Comparison of ENCODE assay signal across 17 cellular contexts in the genomic region with DNA sequence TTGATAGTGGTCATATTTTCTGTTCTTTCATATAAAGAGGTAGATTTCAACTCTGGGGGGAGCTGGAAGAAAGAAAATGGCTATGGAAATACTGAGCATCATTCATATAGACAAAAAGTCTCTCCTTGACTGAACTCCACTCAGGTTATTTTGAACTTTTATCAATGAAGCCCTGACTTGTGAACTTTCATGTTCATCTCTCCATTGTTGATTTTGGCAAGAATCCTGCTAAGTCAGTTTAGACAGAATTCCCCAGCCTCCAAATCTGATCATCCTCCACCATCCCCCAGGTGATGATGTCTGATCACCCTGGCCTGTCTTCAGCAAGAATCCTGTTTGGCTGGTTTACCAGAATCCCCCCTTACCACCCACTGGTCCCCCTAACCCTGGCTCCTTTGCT.
DNase-seq lines count a peak whose midpoint lies in the region; ATAC-seq, FAIRE-seq and TF ChIP-seq lines count a peak whose summit lies in the region.
"Had no signal": no experiment of that assay in that cellular context is flagged by ENCODE, and none has a peak within 500 bp of the region (broad histone marks: within the 10 kb centered on the region; RNA-seq: fewer than 3 reads in every experiment).

No MANE protein-coding gene starts in this region.

- ATAC-seq in HepG2 (no peak), right lobe of liver (peak; percentile 29 to 76 (median 66)), GM21786 (IDR thresholded peaks at IDR 0.05; ENCODE audit: unreplicated experiment) (no peak)

- H3K4me2 ChIP-seq in HepG2 (ENCODE audit: low read depth, low read length), result no peak overlapping the region
- H3K4me2 ChIP-seq: BLaER1 treated with 17β-estradiol and CSF1 and Interleukin-3, amounts not matched to agents 10 nM and 100 nM had no signal

- no peaks in the 10 kb centered on the region for H4K20me1 ChIP-seq in HepG2 (ENCODE audit: insufficient read depth, low read length)
- H4K20me1 ChIP-seq: BLaER1 treated with 17β-estradiol and CSF1 and Interleukin-3, amounts not matched to agents 10 nM and 100 nM had no signal

- no peaks in the 10 kb centered on the region for H3K36me3 Mint-ChIP-seq in chondrocyte (ENCODE audit: low read depth)
- H3K36me3 Mint-ChIP-seq: CD8-positive, alpha-beta memory T cell had no signal

- H3K27me3 ChIP-seq in liver (ENCODE audit: control insufficient read depth in 4 of 4, insufficient read depth in 4 of 4, low read length in 3 of 4) (no peaks in the 10 kb centered on the region), HepG2 (ENCODE audit: control insufficient read depth in 1 of 2, insufficient read depth in 2 of 2, low read length in 2 of 2) (no peaks in the 10 kb centered on the region), right lobe of liver (no peaks in the 10 kb centered on the region)
- H3K27me3 ChIP-seq: BLaER1 treated with 17β-estradiol and CSF1 and Interleukin-3, amounts not matched to agents 10 nM and 100 nM had no signal

- no peak overlapping the region for H3K4me3 Mint-ChIP-seq in chondrocyte (ENCODE audit: unreplicated experiment)
- H3K4me3 Mint-ChIP-seq: B cell; CD8-positive, alpha-beta memory T cell; H9 had no signal

- peaks cover 11% of the 10 kb centered on the region for H3K27me3 Mint-ChIP-seq in chondrocyte (ENCODE audit: low read depth)
- H3K27me3 Mint-ChIP-seq: CD8-positive, alpha-beta memory T cell had no signal

- no TSS peak for BruUV-seq in HepG2 (replicated peaks; lab: Mats Ljungman, UMichigan)

- TF ChIP-seq CTCF in liver (IDR thresholded peaks at IDR 0.05; ENCODE audit: low read depth, low read length, missing input control) (no peak), HepG2 (CRISPR knock-in tag; IDR thresholded peaks at IDR 0.05) (no peak), chondrocyte (IDR thresholded peaks at IDR 0.05) (peak; percentile 50), right lobe of liver (IDR thresholded peaks at IDR 0.05) (no peak)

- no peak overlapping the region for H2AFZ ChIP-seq in HepG2 (ENCODE audit: low read length)

- TF ChIP-seq RAD21 in liver (IDR thresholded peaks at IDR 0.05), result peak in 1 of 2 donors; percentile 19
- no peak for TF ChIP-seq RAD21 in HepG2 (CRISPR knock-in tag; IDR thresholded peaks at IDR 0.05)

- POLR2A ChIA-PET in HepG2 (lab: Yijun Ruan, JAX), result no interaction called here

- no peaks in the 10 kb centered on the region for H3K79me2 ChIP-seq in HepG2 (ENCODE audit: insufficient read depth, low read length)

- FAIRE-seq in HepG2 (lab: Jason Lieb, UNC), result no peak
- FAIRE-seq: GM12892, GM18507, H1 had no signal

- no peak overlapping the region for H3K27ac Mint-ChIP-seq in chondrocyte (ENCODE audit: unreplicated experiment)
- H3K27ac Mint-ChIP-seq: B cell, H9 had no signal

- intact Hi-C loops in HepG2 (cut with micrococcal nuclease; ENCODE audit: unreplicated experiment) (no loop called here), right lobe of liver (cut with DNase I) (loop anchor here in 1 of 2 donors (10.0 kb wide), 1 partner anchor 528 kb away; no protein-coding TSS in a partner anchor)

- TF ChIP-seq EP300 in HepG2 (IDR thresholded peaks at IDR 0.05; ENCODE audit: low read depth in 2 of 2, low read length in 2 of 2) (no peak), HepG2 (CRISPR knock-in tag; IDR thresholded peaks at IDR 0.05; ENCODE audit: borderline replicate concordance) (no peak)

- H3K9me3 ChIP-seq in liver (ENCODE audit: control insufficient read depth in 4 of 4, low read length in 3 of 4), result no peaks in the 10 kb centered on the region
- 0 out of 2 replicates have a peak, but pooled peaks cover 11% of the 10 kb centered on the region for H3K9me3 ChIP-seq in HepG2 (ENCODE audit: low read length)
- H3K9me3 ChIP-seq in right lobe of liver, result no peaks in the 10 kb centered on the region
- H3K9me3 ChIP-seq: BLaER1 treated with 17β-estradiol and CSF1 and Interleukin-3, amounts not matched to agents 10 nM and 100 nM had no signal

- no peaks in the 10 kb centered on the region for H3K9me3 Mint-ChIP-seq in chondrocyte (ENCODE audit: low read depth)
- H3K9me3 Mint-ChIP-seq: H9 had no signal

- H3K27ac ChIP-seq in liver (ENCODE audit: low read depth in 1 of 2, low read length in 2 of 2), result no peak overlapping the region
- no peak overlapping the region for H3K27ac ChIP-seq in HepG2 (ENCODE audit: extremely low read length, insufficient read depth, low read length)
- H3K27ac ChIP-seq in right lobe of liver, result no peak overlapping the region
- H3K27ac ChIP-seq: 22Rv1; BLaER1 treated with 17β-estradiol and CSF1 and Interleukin-3, amounts not matched to agents 10 nM and 100 nM had no signal

- no peak for DNase-seq in HepG2 (ENCODE audit: low spot score)
- no peak for DNase-seq in chondrocyte (ENCODE audit: low spot score)
- DNase-seq in right lobe of liver, result no peak
- no peak for DNase-seq in KG1 (lab: John Stamatoyannopoulos, UW)
- no peak for DNase-seq in G401 (ENCODE audit: low spot score)
- DNase-seq: CD8-positive, alpha-beta memory T cell; COR-L47; GDM1; H9 had no signal

- in situ Hi-C loops in HepG2 (cut with HindIII; ENCODE audit: extremely low pct_ligation_motif_present, low pct_unique_long_range_greater_than_20kb) (loop anchor here (5.0 to 25.0 kb wide), 2 partner anchors 511 to 626 kb away; partner anchors contain the start of gene LYPD1), G401 (cut with HindIII; ENCODE audit: low sequenced_read_pairs) (no loop called here)

- H3K9ac ChIP-seq in liver (ENCODE audit: low read depth in 1 of 2, low read length in 2 of 2) (no peak overlapping the region), HepG2 (ENCODE audit: insufficient read depth, low read depth, low read length) (no peak overlapping the region)
- H3K9ac ChIP-seq: BLaER1 treated with 17β-estradiol and CSF1 and Interleukin-3, amounts not matched to agents 10 nM and 100 nM had no signal

- CTCF ChIA-PET in HepG2 (lab: Yijun Ruan, JAX; ENCODE audit: low intra/inter-chr PET ratio, low total read pairs), result no interaction called here

- peaks cover 28% of the 10 kb centered on the region for H3K4me1 Mint-ChIP-seq in chondrocyte (ENCODE audit: low read depth)
- H3K4me1 Mint-ChIP-seq: B cell; CD8-positive, alpha-beta memory T cell had no signal

- H3K4me3 ChIP-seq in liver (ENCODE audit: low read depth in 1 of 3, low read length in 3 of 3) (no peak overlapping the region), HepG2 (replicated peaks in 1 of 3; ENCODE audit: insufficient read depth in 1 of 3, low read depth in 2 of 3, low read length in 3 of 3) (no peak overlapping the region), right lobe of liver (no peak overlapping the region)
- H3K4me3 ChIP-seq: BLaER1 treated with 17β-estradiol and CSF1 and Interleukin-3, amounts not matched to agents 10 nM and 100 nM had no signal

- H3K36me3 ChIP-seq in liver (ENCODE audit: control insufficient read depth in 4 of 4, insufficient read depth in 3 of 4, low read depth in 1 of 4, low read length in 3 of 4), result no peaks in the 10 kb centered on the region
- no peaks in the 10 kb centered on the region for H3K36me3 ChIP-seq in HepG2 (replicated peaks in 1 of 2; ENCODE audit: control insufficient read depth in 1 of 2, insufficient read depth in 2 of 2, low read length in 2 of 2)
- no peaks in the 10 kb centered on the region for H3K36me3 ChIP-seq in right lobe of liver
- H3K36me3 ChIP-seq: BLaER1 treated with 17β-estradiol and CSF1 and Interleukin-3, amounts not matched to agents 10 nM and 100 nM had no signal

- H3K4me1 ChIP-seq in liver (ENCODE audit: control insufficient read depth in 4 of 4, insufficient read depth in 4 of 4, low read length in 3 of 4), result peaks cover 0 to 5% (median 1%) of the 10 kb centered on the region in 4 donors
- H3K4me1 ChIP-seq in HepG2 (ENCODE audit: insufficient read depth, low read length), result no peaks in the 10 kb centered on the region
- peaks cover 0 to 9% (median 0%) of the 10 kb centered on the region in 4 donors for H3K4me1 ChIP-seq in right lobe of liver

- TF ChIP-seq POLR2A in HepG2 (IDR thresholded peaks at IDR 0.05; ENCODE audit: insufficient read depth in 1 of 2, low read depth in 2 of 2, low read length in 2 of 2), result no peak
- no peak for TF ChIP-seq POLR2A in right lobe of liver (IDR thresholded peaks at IDR 0.05)

TF ChIP-seq in liver, 16 proteins besides CTCF, POLR2A, EP300 and RAD21 (continues in another document):
- TF ChIP-seq RXRA (IDR thresholded peaks at IDR 0.05), result peak in 1 of 2 donors; percentile 30
- TF ChIP-seq, protein P1, sequence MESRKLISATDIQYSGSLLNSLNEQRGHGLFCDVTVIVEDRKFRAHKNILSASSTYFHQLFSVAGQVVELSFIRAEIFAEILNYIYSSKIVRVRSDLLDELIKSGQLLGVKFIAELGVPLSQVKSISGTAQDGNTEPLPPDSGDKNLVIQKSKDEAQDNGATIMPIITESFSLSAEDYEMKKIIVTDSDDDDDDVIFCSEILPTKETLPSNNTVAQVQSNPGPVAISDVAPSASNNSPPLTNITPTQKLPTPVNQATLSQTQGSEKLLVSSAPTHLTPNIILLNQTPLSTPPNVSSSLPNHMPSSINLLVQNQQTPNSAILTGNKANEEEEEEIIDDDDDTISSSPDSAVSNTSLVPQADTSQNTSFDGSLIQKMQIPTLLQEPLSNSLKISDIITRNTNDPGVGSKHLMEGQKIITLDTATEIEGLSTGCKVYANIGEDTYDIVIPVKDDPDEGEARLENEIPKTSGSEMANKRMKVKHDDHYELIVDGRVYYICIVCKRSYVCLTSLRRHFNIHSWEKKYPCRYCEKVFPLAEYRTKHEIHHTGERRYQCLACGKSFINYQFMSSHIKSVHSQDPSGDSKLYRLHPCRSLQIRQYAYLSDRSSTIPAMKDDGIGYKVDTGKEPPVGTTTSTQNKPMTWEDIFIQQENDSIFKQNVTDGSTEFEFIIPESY (IDR thresholded peaks at IDR 0.05), result no peak
- TF ChIP-seq EGR1 (IDR thresholded peaks at IDR 0.05; ENCODE audit: low read depth in 2 of 2), result no peak
- no peak for TF ChIP-seq HNF4G (IDR thresholded peaks at IDR 0.05)

TF ChIP-seq in HepG2, 621 proteins besides CTCF, POLR2A, EP300 and RAD21 (continues in another document):
- TF ChIP-seq NR1H2 (CRISPR knock-in tag; IDR thresholded peaks at IDR 0.05; ENCODE audit: borderline replicate concordance, low read depth) (no peak), SKIL (CRISPR knock-in tag; IDR thresholded peaks at IDR 0.05; ENCODE audit: borderline replicate concordance) (no peak)

Comparison
In these comparisons a context has a peak if more than half of its experiments do, and no peak if none do; other contexts are left out.
1. ATAC-seq: peak in right lobe of liver (4 of 4); none in HepG2 (single experiment) and GM21786 (single experiment).